Comparison of ENCODE assay signal across 8 cellular contexts in genomic region chr19:14114854-14115253, GRCh38. TPM values are rescaled to one million over a fixed set of nuclear protein-coding genes. Genes with fewer than 3 reads are reported as not detected.
DNase-seq lines count a peak whose midpoint lies in the region; ATAC-seq and TF ChIP-seq lines count a peak whose summit lies in the region.

No MANE protein-coding gene starts in this region.

- H3K4me2 ChIP-seq in Karpas-422 (ENCODE audit: low read depth, low read length, poor library complexity, severe bottlenecking), result peak overlapping the region; percentile 16
- no peak overlapping the region for H3K4me2 ChIP-seq in fibroblast of lung (ENCODE audit: extremely low read depth, insufficient read depth, low read length)

- no peak for ATAC-seq in activated CD8-positive, alpha-beta T cell treated with anti-CD3 and anti-CD28 coated beads for 36 hours

- H4K20me1 ChIP-seq in Karpas-422 (ENCODE audit: insufficient read depth, low read depth, low read length) (0 out of 2 replicates have a peak, but pooled peaks cover 4% of the 10 kb centered on the region), fibroblast of lung (ENCODE audit: control insufficient read depth, extremely low read depth, insufficient read depth, low read length) (no peaks in the 10 kb centered on the region)

- CTCF ChIA-PET in activated CD8-positive, alpha-beta T cell treated with anti-CD3 and anti-CD28 coated beads for 36 hours (lab: Charles Lee), result interaction anchor here (0.6 to 4.9 kb wide), 28 partner anchors 9 to 242 kb away, joined by 3 to 44 read pairs (median 4); partner anchors contain the start of genes ASF1B, MISP3 and RLN3

- H2AFZ ChIP-seq in Karpas-422 (ENCODE audit: low read length) (no peak overlapping the region), fibroblast of lung (ENCODE audit: low read length) (no peak overlapping the region)

- no peaks in the 10 kb centered on the region for H3K27me3 Mint-ChIP-seq in activated CD8-positive, alpha-beta T cell treated with anti-CD3 and anti-CD28 coated beads for 36 hours
- H3K27me3 Mint-ChIP-seq in progenitor cell of endocrine pancreas, result no peaks in the 10 kb centered on the region

- H3K27me3 ChIP-seq in Karpas-422 (ENCODE audit: low read length) (no peaks in the 10 kb centered on the region), fibroblast of lung (ENCODE audit: control insufficient read depth, insufficient read depth, low read length) (no peaks in the 10 kb centered on the region)

- intact Hi-C loops in activated CD8-positive, alpha-beta T cell treated with anti-CD3 and anti-CD28 coated beads for 36 hours (cut with micrococcal nuclease), result no loop called here

- H3K4me1 Mint-ChIP-seq in activated CD8-positive, alpha-beta T cell treated with anti-CD3 and anti-CD28 coated beads for 36 hours (ENCODE audit: low read depth), result peaks cover 58% of the 10 kb centered on the region
- peaks cover 24% of the 10 kb centered on the region for H3K4me1 Mint-ChIP-seq in progenitor cell of endocrine pancreas (ENCODE audit: low read depth)

- POLR2A ChIA-PET in activated CD8-positive, alpha-beta T cell treated with anti-CD3 and anti-CD28 coated beads for 36 hours (lab: Charles Lee), result interaction anchor here (0.8 to 1.3 kb wide), 4 partner anchors 11 to 130 kb away, joined by 3 to 6 read pairs (median 4); no protein-coding TSS in a partner anchor

- no peaks in the 10 kb centered on the region for H3K36me3 ChIP-seq in Karpas-422 (ENCODE audit: insufficient read depth, low read length)
- H3K36me3 ChIP-seq in fibroblast of lung (ENCODE audit: control insufficient read depth, insufficient read depth, low read length), result peaks cover 2% of the 10 kb centered on the region

- H3K36me3 Mint-ChIP-seq in activated CD8-positive, alpha-beta T cell treated with anti-CD3 and anti-CD28 coated beads for 36 hours (ENCODE audit: low read depth), result no peaks in the 10 kb centered on the region
- H3K36me3 Mint-ChIP-seq in progenitor cell of endocrine pancreas (ENCODE audit: insufficient read depth), result no peaks in the 10 kb centered on the region

- H3K79me2 ChIP-seq in Karpas-422 (ENCODE audit: low read length) (peaks cover 55% of the 10 kb centered on the region), fibroblast of lung (ENCODE audit: control insufficient read depth, insufficient read depth, low read length) (peaks cover 50% of the 10 kb centered on the region)

- peak; percentile 61 for TF ChIP-seq CTCF in activated CD8-positive, alpha-beta T cell treated with anti-CD3 and anti-CD28 coated beads for 36 hours (IDR thresholded peaks at IDR 0.05)
- TF ChIP-seq CTCF in fibroblast of lung (conservative IDR thresholded peaks at IDR 0.05 in 1 of 2, IDR thresholded peaks at IDR 0.05 in 1 of 2; ENCODE audit: low read depth in 1 of 2, low read length in 2 of 2) (peak; percentile 17 to 43), progenitor cell of endocrine pancreas (IDR thresholded peaks at IDR 0.05; ENCODE audit: unreplicated experiment) (peak; percentile 57)

- DNase-seq in CD1c-positive myeloid dendritic cell (ENCODE audit: extremely low spot score), result peak; percentile 86
- DNase-seq in Karpas-422, result peak; percentile 83
- peak; percentile 78 for DNase-seq in activated CD8-positive, alpha-beta T cell treated with anti-CD3 and anti-CD28 coated beads for 36 hours
- DNase-seq in fibroblast of lung (ENCODE audit: low read depth in 2 of 2), result no peak
- no peak for DNase-seq in progenitor cell of endocrine pancreas (ENCODE audit: low spot score, unreplicated experiment)
- no peak for DNase-seq in superior temporal gyrus (ENCODE audit: extremely low spot score)
- no peak for DNase-seq in NCI-H2171 treated with DMSO at 0.1 percent for 48 hours (lab: John Stamatoyannopoulos, UW)
- DNase-seq in NCI-H345 (lab: John Stamatoyannopoulos, UW), result no peak

- no peak overlapping the region for H3K4me3 ChIP-seq in Karpas-422 (ENCODE audit: low read length)
- no peak overlapping the region for H3K4me3 ChIP-seq in fibroblast of lung (replicated peaks in 1 of 4; ENCODE audit: control extremely low read depth in 1 of 4, insufficient read depth in 1 of 4, low read depth in 3 of 4, low read length in 4 of 4)

- no peaks in the 10 kb centered on the region for H3K9me3 ChIP-seq in Karpas-422 (ENCODE audit: low read length)
- no peaks in the 10 kb centered on the region for H3K9me3 ChIP-seq in fibroblast of lung (ENCODE audit: control insufficient read depth, insufficient read depth, low read depth, low read length)

- H3K27ac Mint-ChIP-seq in activated CD8-positive, alpha-beta T cell treated with anti-CD3 and anti-CD28 coated beads for 36 hours, result no peak overlapping the region
- H3K27ac Mint-ChIP-seq in progenitor cell of endocrine pancreas, result no peak overlapping the region

- no peaks in the 10 kb centered on the region for H3K9me2 ChIP-seq in Karpas-422 (replicated peaks; ENCODE audit: insufficient read depth, low read length)

- H3K4me1 ChIP-seq in Karpas-422 (ENCODE audit: low read length) (peaks cover 40% of the 10 kb centered on the region), fibroblast of lung (ENCODE audit: control insufficient read depth, extremely low read depth, insufficient read depth, low read length) (peaks cover 30% of the 10 kb centered on the region)

- H3K9me3 Mint-ChIP-seq in activated CD8-positive, alpha-beta T cell treated with anti-CD3 and anti-CD28 coated beads for 36 hours, result no peaks in the 10 kb centered on the region
- no peaks in the 10 kb centered on the region for H3K9me3 Mint-ChIP-seq in progenitor cell of endocrine pancreas (ENCODE audit: low read depth)

- no peak overlapping the region for H3K27ac ChIP-seq in Karpas-422 (ENCODE audit: low read length)
- no peak overlapping the region for H3K27ac ChIP-seq in fibroblast of lung (ENCODE audit: insufficient read depth, low read length)

- no peak overlapping the region for H3K4me3 Mint-ChIP-seq in activated CD8-positive, alpha-beta T cell treated with anti-CD3 and anti-CD28 coated beads for 36 hours
- H3K4me3 Mint-ChIP-seq in progenitor cell of endocrine pancreas (ENCODE audit: low read depth), result peak overlapping the region; percentile 21

- H3K9ac ChIP-seq in Karpas-422 (ENCODE audit: low read length) (no peak overlapping the region), fibroblast of lung (ENCODE audit: insufficient read depth, low read length) (no peak overlapping the region)

RNA-seq across cellular contexts. Expression of gene PRKACA, which starts 2.7 kb away (rescaled TPM):
- 24.0 and 26.5 TPM in 2 replicates for total RNA-seq in Karpas-422 (2014; rRNA removed; shearing (Covaris generic); ENCODE audit: low replicate concordance)
- 10 to 100 TPM; 61.0 to 61.5 TPM for total RNA-seq in activated CD8-positive, alpha-beta T cell treated with anti-CD3 and anti-CD28 coated beads for 36 hours
- total RNA-seq in fibroblast of lung (30.6 and 43.6 TPM in 2 replicates), progenitor cell of endocrine pancreas (87.4 and 92.1 TPM in 2 replicates)
- polyA plus RNA-seq in fibroblast of lung, result 67.4 and 104 TPM in 2 replicates
- 82.7 and 108 TPM in 2 replicates for polyA plus RNA-seq in fibroblast of lung (2012)
- polyA minus RNA-seq in fibroblast of lung (ENCODE audit: low replicate concordance), result 109 and 215 TPM in 2 replicates

RNA-seq across cellular contexts. Expression of gene ASF1B, which starts 21.5 kb away (rescaled TPM):
- total RNA-seq in Karpas-422 (2014; rRNA removed; shearing (Covaris generic); ENCODE audit: low replicate concordance), result 27.1 and 34.9 TPM in 2 replicates
- 10 to 100 TPM; 53.5 to 55.3 TPM for total RNA-seq in activated CD8-positive, alpha-beta T cell treated with anti-CD3 and anti-CD28 coated beads for 36 hours
- 0.26 and 2.6 TPM in 2 replicates for total RNA-seq in fibroblast of lung
- 6.5 and 26.2 TPM in 2 replicates for polyA plus RNA-seq in fibroblast of lung
- 6.4 and 27.2 TPM in 2 replicates for polyA plus RNA-seq in fibroblast of lung (2012)
- 5.1 and 35.9 TPM in 2 replicates for polyA minus RNA-seq in fibroblast of lung (ENCODE audit: low replicate concordance)
- total RNA-seq in progenitor cell of endocrine pancreas, result 18.4 TPM in 2 replicates

RNA-seq across cellular contexts. Expression of gene SAMD1, which starts 24.3 kb away (rescaled TPM):
- total RNA-seq in Karpas-422 (2014; rRNA removed; shearing (Covaris generic); ENCODE audit: low replicate concordance), result 31.8 and 81.5 TPM in 2 replicates
- 10 to 100 TPM; 62.1 to 66.9 TPM for total RNA-seq in activated CD8-positive, alpha-beta T cell treated with anti-CD3 and anti-CD28 coated beads for 36 hours
- total RNA-seq in fibroblast of lung (19.0 and 24.1 TPM in 2 replicates), progenitor cell of endocrine pancreas (64.7 and 72.4 TPM in 2 replicates)
- polyA plus RNA-seq in fibroblast of lung, result 7.3 and 14.5 TPM in 2 replicates
- 17.3 and 32.4 TPM in 2 replicates for polyA plus RNA-seq in fibroblast of lung (2012)
- 20.4 and 24.4 TPM in 2 replicates for polyA minus RNA-seq in fibroblast of lung (ENCODE audit: low replicate concordance)

RNA-seq across cellular contexts. Expression of gene C19orf67, which starts 29.3 kb away (rescaled TPM):
- total RNA-seq in Karpas-422 (2014; rRNA removed; shearing (Covaris generic); ENCODE audit: low replicate concordance), result 0.37 and 2.8 TPM in 2 replicates
- total RNA-seq in activated CD8-positive, alpha-beta T cell treated with anti-CD3 and anti-CD28 coated beads for 36 hours, result not detected
- total RNA-seq in fibroblast of lung (not detected in 2 replicates), progenitor cell of endocrine pancreas (0.43 TPM in 1 of 2 replicates, not detected in the other)
- polyA plus RNA-seq in fibroblast of lung, result not detected in 2 replicates
- not detected in 2 replicates for polyA plus RNA-seq in fibroblast of lung (2012)
- polyA minus RNA-seq in fibroblast of lung (ENCODE audit: low replicate concordance), result not detected in 2 replicates

RNA-seq across cellular contexts. Expression of gene MISP3, which starts 42.3 kb away (rescaled TPM):
- total RNA-seq in Karpas-422 (2014; rRNA removed; shearing (Covaris generic); ENCODE audit: low replicate concordance), result 0.71 and 4.2 TPM in 2 replicates
- 1 to 10 TPM; 1.4 to 1.5 TPM for total RNA-seq in activated CD8-positive, alpha-beta T cell treated with anti-CD3 and anti-CD28 coated beads for 36 hours
- total RNA-seq in fibroblast of lung (0.77 and 0.83 TPM in 2 replicates), progenitor cell of endocrine pancreas (3.0 and 3.5 TPM in 2 replicates)
- polyA plus RNA-seq in fibroblast of lung, result 0.33 and 0.41 TPM in 2 replicates
- 0.55 and 0.67 TPM in 2 replicates for polyA plus RNA-seq in fibroblast of lung (2012)
- polyA minus RNA-seq in fibroblast of lung (ENCODE audit: low replicate concordance), result not detected in 2 replicates

Comparison
In these comparisons a context has a peak if more than half of its experiments do, and no peak if none do; other contexts are left out.
1. DNase-seq: peak in CD1c-positive myeloid dendritic cell (single experiment), Karpas-422 (single experiment) and activated CD8-positive, alpha-beta T cell treated with anti-CD3 and anti-CD28 coated beads for 36 hours (single experiment); none in fibroblast of lung (0 of 2), progenitor cell of endocrine pancreas (single experiment), superior temporal gyrus (single experiment), NCI-H2171 treated with DMSO at 0.1 percent for 48 hours (single experiment) and NCI-H345 (single experiment).
2. Peak in every context shown above with its lines, with median percentiles within 50 percentile points of each other: CTCF ChIP-seq.